In the genomic region with DNA sequence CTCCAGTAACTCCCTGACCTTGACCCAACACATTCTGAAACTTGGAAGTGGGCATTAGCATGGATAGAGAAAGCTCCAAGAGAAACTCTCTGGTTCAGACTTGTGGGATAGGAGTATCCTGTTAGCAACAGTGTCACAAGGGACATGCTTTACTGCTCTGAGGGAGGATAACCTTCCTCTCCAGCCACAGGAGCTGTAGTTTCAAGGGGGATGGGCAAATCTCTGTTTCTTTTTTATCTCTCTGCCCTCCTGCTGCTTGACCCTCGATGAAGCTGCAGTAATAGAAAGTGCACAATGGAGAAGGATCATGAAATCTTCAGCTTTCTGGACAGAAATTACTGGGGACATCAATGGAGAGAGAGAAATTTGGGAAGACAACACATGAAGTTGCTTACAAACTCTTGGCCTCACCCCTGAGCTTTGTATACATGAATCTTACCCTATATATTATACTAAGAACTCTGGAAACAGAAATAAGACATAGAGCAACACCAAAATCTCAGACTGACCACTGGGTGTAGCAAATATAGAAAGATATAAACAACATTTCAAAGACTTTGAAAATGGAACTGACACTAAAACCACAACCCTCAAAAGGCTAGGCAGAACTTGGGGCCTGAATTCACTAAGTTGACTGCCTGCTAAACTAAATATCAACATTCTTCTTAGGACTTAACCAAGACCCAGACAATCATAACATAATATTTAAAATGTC, we compare ENCODE assay signal across 1 cellular context.
TF ChIP-seq lines count a peak whose summit lies in the region.

No MANE protein-coding gene starts in this region.

TF ChIP-seq in GM12878, 131 proteins besides CTCF, POLR2A, EP300 and RAD21 (continued from another document):
- TF ChIP-seq CUX1 (IDR thresholded peaks at IDR 0.05; ENCODE audit: insufficient replicate concordance, low read depth, low read length): no peak
- TF ChIP-seq USF2 (IDR thresholded peaks at IDR 0.05; ENCODE audit: borderline replicate concordance, low read depth, low read length): no peak
- TF ChIP-seq, protein P1, sequence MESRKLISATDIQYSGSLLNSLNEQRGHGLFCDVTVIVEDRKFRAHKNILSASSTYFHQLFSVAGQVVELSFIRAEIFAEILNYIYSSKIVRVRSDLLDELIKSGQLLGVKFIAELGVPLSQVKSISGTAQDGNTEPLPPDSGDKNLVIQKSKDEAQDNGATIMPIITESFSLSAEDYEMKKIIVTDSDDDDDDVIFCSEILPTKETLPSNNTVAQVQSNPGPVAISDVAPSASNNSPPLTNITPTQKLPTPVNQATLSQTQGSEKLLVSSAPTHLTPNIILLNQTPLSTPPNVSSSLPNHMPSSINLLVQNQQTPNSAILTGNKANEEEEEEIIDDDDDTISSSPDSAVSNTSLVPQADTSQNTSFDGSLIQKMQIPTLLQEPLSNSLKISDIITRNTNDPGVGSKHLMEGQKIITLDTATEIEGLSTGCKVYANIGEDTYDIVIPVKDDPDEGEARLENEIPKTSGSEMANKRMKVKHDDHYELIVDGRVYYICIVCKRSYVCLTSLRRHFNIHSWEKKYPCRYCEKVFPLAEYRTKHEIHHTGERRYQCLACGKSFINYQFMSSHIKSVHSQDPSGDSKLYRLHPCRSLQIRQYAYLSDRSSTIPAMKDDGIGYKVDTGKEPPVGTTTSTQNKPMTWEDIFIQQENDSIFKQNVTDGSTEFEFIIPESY (IDR thresholded peaks at IDR 0.05): no peak
- TF ChIP-seq TCF12 (IDR thresholded peaks at IDR 0.05; ENCODE audit: low read depth, low read length): no peak
- TF ChIP-seq BACH1 (IDR thresholded peaks at IDR 0.05; ENCODE audit: borderline replicate concordance): no peak
- no peak for TF ChIP-seq CBX3 (IDR thresholded peaks at IDR 0.05; ENCODE audit: borderline replicate concordance, low read depth)
- TF ChIP-seq, protein P2, sequence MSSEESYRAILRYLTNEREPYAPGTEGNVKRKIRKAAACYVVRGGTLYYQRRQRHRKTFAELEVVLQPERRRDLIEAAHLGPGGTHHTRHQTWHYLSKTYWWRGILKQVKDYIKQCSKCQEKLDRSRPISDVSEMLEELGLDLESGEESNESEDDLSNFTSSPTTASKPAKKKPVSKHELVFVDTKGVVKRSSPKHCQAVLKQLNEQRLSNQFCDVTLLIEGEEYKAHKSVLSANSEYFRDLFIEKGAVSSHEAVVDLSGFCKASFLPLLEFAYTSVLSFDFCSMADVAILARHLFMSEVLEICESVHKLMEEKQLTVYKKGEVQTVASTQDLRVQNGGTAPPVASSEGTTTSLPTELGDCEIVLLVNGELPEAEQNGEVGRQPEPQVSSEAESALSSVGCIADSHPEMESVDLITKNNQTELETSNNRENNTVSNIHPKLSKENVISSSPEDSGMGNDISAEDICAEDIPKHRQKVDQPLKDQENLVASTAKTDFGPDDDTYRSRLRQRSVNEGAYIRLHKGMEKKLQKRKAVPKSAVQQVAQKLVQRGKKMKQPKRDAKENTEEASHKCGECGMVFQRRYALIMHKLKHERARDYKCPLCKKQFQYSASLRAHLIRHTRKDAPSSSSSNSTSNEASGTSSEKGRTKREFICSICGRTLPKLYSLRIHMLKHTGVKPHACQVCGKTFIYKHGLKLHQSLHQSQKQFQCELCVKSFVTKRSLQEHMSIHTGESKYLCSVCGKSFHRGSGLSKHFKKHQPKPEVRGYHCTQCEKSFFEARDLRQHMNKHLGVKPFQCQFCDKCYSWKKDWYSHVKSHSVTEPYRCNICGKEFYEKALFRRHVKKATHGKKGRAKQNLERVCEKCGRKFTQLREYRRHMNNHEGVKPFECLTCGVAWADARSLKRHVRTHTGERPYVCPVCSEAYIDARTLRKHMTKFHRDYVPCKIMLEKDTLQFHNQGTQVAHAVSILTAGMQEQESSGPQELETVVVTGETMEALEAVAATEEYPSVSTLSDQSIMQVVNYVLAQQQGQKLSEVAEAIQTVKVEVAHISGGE (CRISPR knock-in tag; IDR thresholded peaks at IDR 0.05): no peak
- no peak for TF ChIP-seq TAF1 (IDR thresholded peaks at IDR 0.05; ENCODE audit: borderline replicate concordance, low read depth, low read length)
- no peak for TF ChIP-seq BHLHE40 (IDR thresholded peaks at IDR 0.05; ENCODE audit: borderline replicate concordance in 1 of 2, low read depth in 2 of 2, low read length in 1 of 2)
- peak; percentile 89 for TF ChIP-seq RUNX3 (IDR thresholded peaks at IDR 0.05; ENCODE audit: low read length)
- TF ChIP-seq NBN (IDR thresholded peaks at IDR 0.05): no peak
- no peak for TF ChIP-seq FOS (IDR thresholded peaks at IDR 0.05; ENCODE audit: borderline replicate concordance, extremely low read depth, insufficient read length)
- no peak for TF ChIP-seq NRF1 (conservative IDR thresholded peaks at IDR 0.05; ENCODE audit: low read depth, low read length)
- 0 out of 2 replicates have a peak, but pooled peaks have one; percentile 28 for TF ChIP-seq BCL11A (IDR thresholded peaks at IDR 0.05; ENCODE audit: low read depth, low read length)
- 0 out of 2 replicates have a peak, but pooled peaks have one; percentile 13 for TF ChIP-seq TCF7 (IDR thresholded peaks at IDR 0.05; ENCODE audit: borderline replicate concordance)
- no peak for TF ChIP-seq GATAD2B (conservative IDR thresholded peaks at IDR 0.05; ENCODE audit: low read depth)
- no peak for TF ChIP-seq ZNF687 (IDR thresholded peaks at IDR 0.05)
- TF ChIP-seq SIX5 (IDR thresholded peaks at IDR 0.05; ENCODE audit: low read depth, low read length, severe bottlenecking): no peak
- peak; percentile 57 to 63; a peak in 2 of 4 replicates for TF ChIP-seq IKZF2 (IDR thresholded peaks at IDR 0.05)
- TF ChIP-seq PAX5 (IDR thresholded peaks at IDR 0.05; ENCODE audit: borderline replicate concordance, low read depth, low read length): peak; percentile 48; the same call in 1 of the 2 replicates
- TF ChIP-seq STAT3 (IDR thresholded peaks at IDR 0.05; ENCODE audit: low read depth, low read length): no peak
- 0 out of 2 replicates have a peak, but pooled peaks have one; percentile 37 for TF ChIP-seq DPF2 (IDR thresholded peaks at IDR 0.05)
- TF ChIP-seq BCLAF1 (IDR thresholded peaks at IDR 0.05): no peak
- TF ChIP-seq, protein P3, sequence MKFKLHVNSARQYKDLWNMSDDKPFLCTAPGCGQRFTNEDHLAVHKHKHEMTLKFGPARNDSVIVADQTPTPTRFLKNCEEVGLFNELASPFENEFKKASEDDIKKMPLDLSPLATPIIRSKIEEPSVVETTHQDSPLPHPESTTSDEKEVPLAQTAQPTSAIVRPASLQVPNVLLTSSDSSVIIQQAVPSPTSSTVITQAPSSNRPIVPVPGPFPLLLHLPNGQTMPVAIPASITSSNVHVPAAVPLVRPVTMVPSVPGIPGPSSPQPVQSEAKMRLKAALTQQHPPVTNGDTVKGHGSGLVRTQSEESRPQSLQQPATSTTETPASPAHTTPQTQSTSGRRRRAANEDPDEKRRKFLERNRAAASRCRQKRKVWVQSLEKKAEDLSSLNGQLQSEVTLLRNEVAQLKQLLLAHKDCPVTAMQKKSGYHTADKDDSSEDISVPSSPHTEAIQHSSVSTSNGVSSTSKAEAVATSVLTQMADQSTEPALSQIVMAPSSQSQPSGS (IDR thresholded peaks at IDR 0.05; ENCODE audit: low read length): peak; percentile 56
- TF ChIP-seq ZNF24 (IDR thresholded peaks at IDR 0.05): peak; percentile 50; the same call in 1 of the 2 replicates
- TF ChIP-seq EGR1 (IDR thresholded peaks at IDR 0.05; ENCODE audit: borderline replicate concordance in 1 of 2, low read depth in 2 of 2, low read length in 2 of 2): no peak
- peak; percentile 34 for TF ChIP-seq MEF2B (IDR thresholded peaks at IDR 0.05; ENCODE audit: partially characterized antibody, poor library complexity, severe bottlenecking)
